ENCODE assay signal across 1 cellular context in the genomic region with DNA sequence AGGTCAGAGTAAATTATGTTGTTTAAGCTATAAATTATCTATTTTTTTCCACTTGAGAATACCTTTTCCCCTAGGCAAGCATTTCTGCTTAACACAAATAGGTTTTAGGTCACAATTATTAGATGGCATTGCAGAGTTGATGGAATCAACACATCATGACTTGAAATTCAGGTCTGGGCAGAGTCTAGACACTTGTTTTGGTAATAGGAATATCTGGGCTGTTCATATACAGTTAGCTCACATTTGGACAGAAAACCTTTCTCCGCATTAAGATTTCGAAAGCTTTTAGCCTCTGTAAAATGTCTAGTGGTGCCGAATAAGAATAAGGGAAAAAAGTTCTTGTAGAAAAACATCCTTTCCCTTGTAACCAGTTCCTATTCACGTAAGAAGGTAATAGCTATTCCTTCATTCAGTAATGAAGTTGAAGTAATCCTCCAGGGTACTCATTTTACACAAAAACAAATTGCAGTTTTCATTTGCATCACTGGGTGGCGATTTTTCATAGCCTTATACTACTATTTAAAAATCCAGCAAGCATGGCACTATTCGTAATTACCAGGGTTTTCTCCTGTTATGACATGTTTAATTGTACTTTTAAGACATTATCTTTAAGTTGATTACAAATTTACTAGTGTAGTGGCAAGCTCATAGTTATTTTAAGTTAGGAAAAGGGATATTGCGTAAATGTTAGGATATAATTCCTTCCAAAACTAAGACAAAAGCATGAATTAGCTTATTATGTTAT.
TF ChIP-seq lines count a peak whose summit lies in the region.

No MANE protein-coding gene starts in this region.

TF ChIP-seq in GM12878, 131 proteins besides CTCF, POLR2A, EP300 and RAD21:
- no peak for TF ChIP-seq MXI1 (IDR thresholded peaks at IDR 0.05; ENCODE audit: low read depth, low read length)
- TF ChIP-seq CBFB (IDR thresholded peaks at IDR 0.05; ENCODE audit: low read depth) = no peak
- 0 out of 4 replicates have a peak, but pooled peaks of 1 of the 2 experiments have one; percentile 25 for TF ChIP-seq CEBPB (IDR thresholded peaks at IDR 0.05; ENCODE audit: borderline replicate concordance in 1 of 2, low read depth in 2 of 2, low read length in 2 of 2)
- peak; percentile 56; the same call in 1 of the 2 replicates for TF ChIP-seq ZNF24 (IDR thresholded peaks at IDR 0.05)
- 0 out of 2 replicates have a peak, but pooled peaks have one; percentile 11 for TF ChIP-seq ZNF592 (IDR thresholded peaks at IDR 0.05)
- TF ChIP-seq SMARCA5 (IDR thresholded peaks at IDR 0.05) = peak; percentile 50; the same call in 1 of the 2 replicates
- no peak for TF ChIP-seq GATAD2B (conservative IDR thresholded peaks at IDR 0.05; ENCODE audit: low read depth)
- peak; percentile 90 for TF ChIP-seq SMC3 (IDR thresholded peaks at IDR 0.05; ENCODE audit: borderline replicate concordance, low read length)
- 0 out of 2 replicates have a peak, but pooled peaks have one; percentile 19 for TF ChIP-seq MTA2 (IDR thresholded peaks at IDR 0.05; ENCODE audit: low read depth)
TF ChIP-seq in GM12878: peak in this region for 6.
